7 cellular contexts compared by ENCODE assay signal in genomic region chr7:41201021-41201420, GRCh38.
"Had no signal": no experiment of that assay in that cellular context is flagged by ENCODE, and none has a peak within 500 bp of the region (broad histone marks: within the 10 kb centered on the region; RNA-seq: fewer than 3 reads in every experiment).

No MANE protein-coding gene starts in this region.

- ATAC-seq: GM23338, K562 had no signal

- DNase-seq: H9, HCEC 1CT, HFFc6, IMR-90, KG1 had no signal

- H3K4me3 ChIP-seq: GM23338, K562 had no signal

- H3K4me3 Mint-ChIP-seq: GM23338, H9, HFFc6 had no signal

- H3K9me3 Mint-ChIP-seq: GM23338, H9, HFFc6 had no signal

- H3K27ac Mint-ChIP-seq: GM23338, H9, HFFc6 had no signal
